ENCODE assay signal across 8 cellular contexts in genomic region chr14:35825968-35826217, GRCh38. TPM values are rescaled to one million over a fixed set of nuclear protein-coding genes. Genes with fewer than 3 reads are reported as not detected.
DNase-seq lines count a peak whose midpoint lies in the region; ATAC-seq and TF ChIP-seq lines count a peak whose summit lies in the region.

No MANE protein-coding gene starts in this region.

- peak overlapping the region; percentile 79 for H3K4me3 ChIP-seq in CD8-positive, alpha-beta memory T cell (ENCODE audit: low read length)
- peak overlapping the region; percentile 90 for H3K4me3 ChIP-seq in OCI-LY7 (ENCODE audit: low read depth, low read length, poor library complexity, severe bottlenecking)
- H3K4me3 ChIP-seq in epithelial cell of esophagus (ENCODE audit: low read length) = peak overlapping the region; percentile 95

- peak overlapping the region; percentile 64 to 95 (median 90) for H3K27ac Mint-ChIP-seq in CD8-positive, alpha-beta memory T cell
- H3K27ac Mint-ChIP-seq in osteocyte (ENCODE audit: unreplicated experiment) = peak overlapping the region; percentile 98

- no peaks in the 10 kb centered on the region for H3K9me3 ChIP-seq in CD8-positive, alpha-beta memory T cell (ENCODE audit: low read length)
- H3K9me3 ChIP-seq in OCI-LY7 (ENCODE audit: low read length) = no peaks in the 10 kb centered on the region

- peaks cover 0 to 12% (median 1%) of the 10 kb centered on the region in 3 donors for H3K36me3 Mint-ChIP-seq in CD8-positive, alpha-beta memory T cell
- peaks cover 3% of the 10 kb centered on the region for H3K36me3 Mint-ChIP-seq in osteocyte (ENCODE audit: unreplicated experiment)

- peak overlapping the region; percentile 72 for H3K27ac ChIP-seq in CD8-positive, alpha-beta memory T cell (ENCODE audit: low read depth, low read length)
- no peak overlapping the region for H3K27ac ChIP-seq in OCI-LY7 (ENCODE audit: low read depth, low read length, poor library complexity, severe bottlenecking)

- TF ChIP-seq CTCF in OCI-LY7 (conservative IDR thresholded peaks at IDR 0.05; ENCODE audit: low read length) = no peak
- TF ChIP-seq CTCF in epithelial cell of esophagus (IDR thresholded peaks at IDR 0.05; ENCODE audit: insufficient read depth, low read depth, low read length, missing control alignments) = no peak
- no peak for TF ChIP-seq CTCF in osteocyte (IDR thresholded peaks at IDR 0.05)

- peaks cover 18 to 26% (median 24%) of the 10 kb centered on the region in 3 donors for H3K4me1 Mint-ChIP-seq in CD8-positive, alpha-beta memory T cell
- peaks cover 28% of the 10 kb centered on the region for H3K4me1 Mint-ChIP-seq in osteocyte (ENCODE audit: unreplicated experiment)

- H3K27me3 ChIP-seq in CD8-positive, alpha-beta memory T cell (ENCODE audit: insufficient read depth, low read length, poor library complexity, severe bottlenecking) = no peaks in the 10 kb centered on the region

- no peaks in the 10 kb centered on the region for H3K9me3 Mint-ChIP-seq in CD8-positive, alpha-beta memory T cell
- H3K9me3 Mint-ChIP-seq in osteocyte (ENCODE audit: unreplicated experiment) = no peaks in the 10 kb centered on the region

- H3K4me1 ChIP-seq in CD8-positive, alpha-beta memory T cell (ENCODE audit: insufficient read depth, low read length) = peaks cover 18% of the 10 kb centered on the region
- H3K4me1 ChIP-seq in OCI-LY7 (ENCODE audit: insufficient read depth, low read length, poor library complexity, severe bottlenecking) = peaks cover 13% of the 10 kb centered on the region

- ATAC-seq in GM18511 (IDR thresholded peaks at IDR 0.05; ENCODE audit: unreplicated experiment) = no peak

- BruUV-seq in OCI-LY7 (replicated peaks; lab: Mats Ljungman, UMichigan) = no TSS peak

- no peaks in the 10 kb centered on the region for H3K9me2 ChIP-seq in OCI-LY7 (ENCODE audit: insufficient read depth, low read length)

- H4K20me1 ChIP-seq in OCI-LY7 (ENCODE audit: insufficient read depth, low read length) = peaks cover 8% of the 10 kb centered on the region; the same call in 1 of the 2 replicates

- H3K4me3 Mint-ChIP-seq in CD8-positive, alpha-beta memory T cell = peak overlapping the region; percentile 88 to 98 (median 92)
- H3K4me3 Mint-ChIP-seq in osteocyte (ENCODE audit: unreplicated experiment) = peak overlapping the region; percentile 91

- DNase-seq in CD8-positive, alpha-beta memory T cell = no peak
- no peak for DNase-seq in OCI-LY7 (ENCODE audit: low spot score)
- no peak for DNase-seq in epithelial cell of esophagus (ENCODE audit: low read depth)
- DNase-seq in osteocyte (ENCODE audit: extremely low spot score, unreplicated experiment) = no peak
- DNase-seq in NCI-H187 treated with DMSO at 0.1 percent for 48 hours (lab: John Stamatoyannopoulos, UW) = no peak
- no peak for DNase-seq in dedifferentiated amniotic fluid mesenchymal stem cell (ENCODE audit: extremely low spot score)
- DNase-seq in NCI-H146 treated with DMSO at 0.1 percent for 48 hours (lab: John Stamatoyannopoulos, UW; ENCODE audit: unreplicated experiment) = no peak

- peak overlapping the region; percentile 78 for H3K4me2 ChIP-seq in OCI-LY7 (ENCODE audit: low read length)

- peak overlapping the region; percentile 95 for H2AFZ ChIP-seq in OCI-LY7 (ENCODE audit: low read length)

- H3K79me2 ChIP-seq in OCI-LY7 (ENCODE audit: insufficient read depth, low read depth, low read length) = peaks cover 12% of the 10 kb centered on the region; the same call in 1 of the 2 replicates

- H3K27me3 Mint-ChIP-seq in CD8-positive, alpha-beta memory T cell = no peaks in the 10 kb centered on the region
- H3K27me3 Mint-ChIP-seq in osteocyte (ENCODE audit: unreplicated experiment) = peaks cover 17% of the 10 kb centered on the region

- CTCF ChIA-PET in CD8-positive, alpha-beta memory T cell (lab: Charles Lee) = interaction anchor here (0.8 to 3.9 kb wide), 4 partner anchors 9 to 1153 kb away, joined by 3 to 31 read pairs (median 4); no protein-coding TSS in a partner anchor
- CTCF ChIA-PET in OCI-LY7 (lab: Charles Lee; ENCODE audit: unreplicated experiment) = interaction anchor here (0.6 to 1.5 kb wide), 3 partner anchors 9 to 387 kb away, joined by 3 to 13 read pairs (median 6); no protein-coding TSS in a partner anchor

- intact Hi-C loops in OCI-LY7 (cut with micrococcal nuclease; ENCODE audit: unreplicated experiment) = loop anchor here (1.0 kb wide), 1 partner anchor 30 kb away; no protein-coding TSS in a partner anchor

- H3K36me3 ChIP-seq in CD8-positive, alpha-beta memory T cell (ENCODE audit: insufficient read depth, low read length) = no peaks in the 10 kb centered on the region
- no peaks in the 10 kb centered on the region for H3K36me3 ChIP-seq in OCI-LY7 (ENCODE audit: insufficient read depth, low read length)

- POLR2A ChIA-PET in CD8-positive, alpha-beta memory T cell (lab: Charles Lee) = interaction anchor here (1.0 to 1.6 kb wide), 5 partner anchors 9 to 843 kb away, joined by 3 to 6 read pairs (median 3); partner anchors contain the start of genes RALGAPA1 and SRP54
- POLR2A ChIA-PET in OCI-LY7 (lab: Charles Lee) = interaction anchor here (0.5 to 2.9 kb wide), 18 partner anchors 9 to 1195 kb away, joined by 3 to 27 read pairs (median 5); partner anchors contain the start of genes RALGAPA1 and SNX6

RNA-seq across cellular contexts. Expression of gene BRMS1L, which starts 0.2 kb away (rescaled TPM):
- total RNA-seq in CD8-positive, alpha-beta memory T cell = 10 to 100 TPM in 1 of 2 experiments, 1 to 10 TPM in 1; 7.9 to 10.0 TPM
- 4.0 TPM for polyA plus RNA-seq in CD8-positive, alpha-beta memory T cell
- 4.5 and 7.8 TPM in 2 replicates for total RNA-seq in OCI-LY7 (2014; rRNA removed; shearing (Covaris generic))
- 5.7 and 8.1 TPM in 2 replicates for total RNA-seq in OCI-LY7 (2022)
- 13.5 and 14.2 TPM in 2 replicates for total RNA-seq in osteocyte

RNA-seq across cellular contexts. Expression of gene RALGAPA1, which starts 16.8 kb away (rescaled TPM):
- 10 to 100 TPM; 28.2 to 37.9 TPM for total RNA-seq in CD8-positive, alpha-beta memory T cell
- 29.3 TPM for polyA plus RNA-seq in CD8-positive, alpha-beta memory T cell
- 25.5 and 27.6 TPM in 2 replicates for total RNA-seq in OCI-LY7 (2014; rRNA removed; shearing (Covaris generic))
- 36.5 and 39.0 TPM in 2 replicates for total RNA-seq in OCI-LY7 (2022)
- total RNA-seq in osteocyte = 47.9 and 52.6 TPM in 2 replicates
